Comparison of ENCODE assay signal across 13 cellular contexts in the genomic region with DNA sequence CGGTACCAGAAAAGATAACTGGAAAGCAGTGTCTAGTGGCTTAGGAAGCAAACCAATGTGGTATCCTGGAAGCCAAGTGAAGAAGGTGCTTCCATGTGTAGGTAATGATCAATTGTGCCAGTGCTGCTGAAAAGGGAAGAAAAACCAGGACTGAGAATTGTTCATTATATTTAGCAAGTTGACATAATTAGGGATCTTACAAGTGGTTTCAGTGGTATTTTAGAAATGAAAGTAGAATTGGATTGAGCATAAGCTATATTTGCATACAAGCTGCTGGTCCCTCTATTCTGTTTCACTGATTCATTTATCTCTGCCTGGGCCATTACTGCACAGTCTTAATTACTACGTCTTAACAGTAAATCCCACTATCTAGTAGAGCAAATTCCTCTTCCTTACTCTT. TPM values are rescaled to one million over a fixed set of nuclear protein-coding genes. Genes with fewer than 3 reads are reported as not detected.
DNase-seq lines count a peak whose midpoint lies in the region; ATAC-seq and TF ChIP-seq lines count a peak whose summit lies in the region.
"Had no signal": no experiment of that assay in that cellular context is flagged by ENCODE, and none has a peak within 500 bp of the region (broad histone marks: within the 10 kb centered on the region; RNA-seq: fewer than 3 reads in every experiment).

No MANE protein-coding gene starts in this region.

- H3K9me3 ChIP-seq in OCI-LY3 (ENCODE audit: insufficient read depth, low read length) (no peaks in the 10 kb centered on the region), psoas muscle (no peaks in the 10 kb centered on the region)
- H3K9me3 ChIP-seq: BLaER1, uterus had no signal

- peak; percentile 90 for ATAC-seq in GM18868 (IDR thresholded peaks at IDR 0.05; ENCODE audit: unreplicated experiment)
- ATAC-seq in GM21528 (IDR thresholded peaks at IDR 0.05; ENCODE audit: low FRiP score, unreplicated experiment), result peak; percentile 94
- peak; percentile 57 for ATAC-seq in HG03039 (IDR thresholded peaks at IDR 0.05; ENCODE audit: unreplicated experiment)
- ATAC-seq in psoas muscle, result no peak
- ATAC-seq: GM23338; naive thymus-derived CD4-positive, alpha-beta T cell had no signal

- H4K20me1 ChIP-seq in OCI-LY3 (ENCODE audit: insufficient read depth, low read length), result no peaks in the 10 kb centered on the region
- H4K20me1 ChIP-seq: BLaER1 had no signal

- WGBS in psoas muscle, 3 donors, result 86 to 89% (median 88%) methylated on average over 2 of the region's 2 CpGs

- H3K4me1 ChIP-seq in OCI-LY3 (ENCODE audit: low read length), result peaks cover 14% of the 10 kb centered on the region
- no peaks in the 10 kb centered on the region for H3K4me1 ChIP-seq in psoas muscle
- H3K4me1 ChIP-seq: BLaER1, uterus had no signal

- H3K27ac ChIP-seq in OCI-LY3 (ENCODE audit: low read length) (no peak overlapping the region), psoas muscle (no peak overlapping the region)
- H3K27ac ChIP-seq: BLaER1, uterus had no signal

- intact Hi-C loops in posterior vena cava (cut with DNase I) (no loop called here), psoas muscle (cut with DNase I) (no loop called here)

- H3K9ac ChIP-seq in OCI-LY3 (ENCODE audit: low read length), result no peak overlapping the region
- H3K9ac ChIP-seq: BLaER1 had no signal

- no peaks in the 10 kb centered on the region for H3K79me2 ChIP-seq in OCI-LY3 (ENCODE audit: low read length)

- H3K27me3 ChIP-seq in OCI-LY3 (ENCODE audit: low read depth, low read length), result no peaks in the 10 kb centered on the region
- peaks cover 0 to 8% (median 4%) of the 10 kb centered on the region in 3 donors for H3K27me3 ChIP-seq in psoas muscle (ENCODE audit: insufficient read depth in 3 of 3, low read length in 2 of 3)
- H3K27me3 ChIP-seq: BLaER1, uterus had no signal

- DNase-seq in posterior vena cava (ENCODE audit: low spot score) (no peak), psoas muscle (no peak), NCI-H2171 (lab: John Stamatoyannopoulos, UW) (no peak), NCI-H2107 (lab: John Stamatoyannopoulos, UW) (no peak)
- DNase-seq: foreskin melanocyte; naive thymus-derived CD4-positive, alpha-beta T cell; uterus had no signal

- H2AFZ ChIP-seq in OCI-LY3 (ENCODE audit: low read depth, low read length), result no peak overlapping the region
- H2AFZ ChIP-seq: GM23338 had no signal

- TF ChIP-seq CTCF in OCI-LY3 (IDR thresholded peaks at IDR 0.05; ENCODE audit: low read depth, low read length) (no peak), psoas muscle (IDR thresholded peaks at IDR 0.05) (no peak)

- no peaks in the 10 kb centered on the region for H3K36me3 ChIP-seq in OCI-LY3 (replicated peaks; ENCODE audit: low read depth, low read length)
- H3K36me3 ChIP-seq in psoas muscle (ENCODE audit: insufficient read depth in 1 of 2, low read depth in 1 of 2), result no peaks in the 10 kb centered on the region
- H3K36me3 ChIP-seq: BLaER1, uterus had no signal

- H3K4me3 ChIP-seq in OCI-LY3 (ENCODE audit: low read length) (no peak overlapping the region), psoas muscle (no peak overlapping the region)
- H3K4me3 ChIP-seq: BLaER1, GM23338, uterus had no signal

- peak overlapping the region; percentile 39 for H3K4me2 ChIP-seq in OCI-LY3 (ENCODE audit: low read length)
- H3K4me2 ChIP-seq: BLaER1, GM23338 had no signal

RNA-seq across cellular contexts. Expression of gene PRDM8, which starts 32.3 kb away (rescaled TPM):
- total RNA-seq in posterior vena cava, result 1 to 10 TPM; 4.8 to 5.3 TPM
- 1 to 10 TPM in 1 of 4 donors, under 1 TPM in 3; 0.28 to 1.8 (median 0.50) TPM for total RNA-seq in psoas muscle
- polyA plus RNA-seq in psoas muscle, result under 1 TPM; 0.49 to 0.79 (median 0.63) TPM
- total RNA-seq: GM23338 had no signal

RNA-seq across cellular contexts. Expression of gene FGF5, which starts 36.9 kb away (rescaled TPM):
- total RNA-seq in posterior vena cava, result not detected
- under 1 TPM in 3 of 4 donors, not detected in 1; 0.05 to 0.85 (median 0.24) TPM for total RNA-seq in psoas muscle
- polyA plus RNA-seq in psoas muscle, result not detected
- total RNA-seq: GM23338 had no signal
- polyA plus RNA-seq: GM23338; naive thymus-derived CD4-positive, alpha-beta T cell had no signal

Comparison
In these comparisons a context has a peak if more than half of its experiments do, and no peak if none do; other contexts are left out.
1. ATAC-seq: peak in GM18868 (single experiment), GM21528 (single experiment) and HG03039 (single experiment); none in psoas muscle (0 of 4).